13 cellular contexts compared by ENCODE assay signal in the genomic region with DNA sequence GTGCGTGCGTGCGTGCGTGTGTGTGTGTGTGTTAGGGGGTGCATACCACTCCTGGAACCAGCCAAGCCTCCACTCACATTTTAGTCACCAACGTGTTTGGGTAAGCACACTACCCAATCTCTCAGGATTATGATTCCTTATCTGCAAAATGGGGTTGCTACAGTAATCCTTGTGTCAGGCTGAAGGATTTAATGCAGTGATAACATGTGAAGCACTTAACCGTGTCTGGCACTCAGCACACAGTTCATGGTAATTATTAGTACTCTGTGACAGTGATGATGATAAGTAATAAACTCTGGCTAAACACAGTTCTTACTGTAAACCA. TPM values are rescaled to one million over a fixed set of nuclear protein-coding genes. Genes with fewer than 3 reads are reported as not detected.
DNase-seq lines count a peak whose midpoint lies in the region; ATAC-seq and TF ChIP-seq lines count a peak whose summit lies in the region.
"Had no signal": no experiment of that assay in that cellular context is flagged by ENCODE, and none has a peak within 500 bp of the region (broad histone marks: within the 10 kb centered on the region; RNA-seq: fewer than 3 reads in every experiment).

No MANE protein-coding gene starts in this region.

- H3K9ac ChIP-seq in KMS-11, result no peak overlapping the region
- H3K9ac ChIP-seq: BLaER1 treated with 17β-estradiol and CSF1 and Interleukin-3, amounts not matched to agents 10 nM and 100 nM had no signal

- no peaks in the 10 kb centered on the region for H3K9me3 Mint-ChIP-seq in type B pancreatic cell
- H3K9me3 Mint-ChIP-seq in activated CD4-positive, alpha-beta T cell treated with anti-CD3 and anti-CD28 coated beads, Interleukin-2, amount 10 ng/mL, durations not matched to agents 24 days and 14 days, result no peaks in the 10 kb centered on the region

- H3K4me3 ChIP-seq in KMS-11 (IDR thresholded peaks at IDR 0.05; ENCODE audit: insufficient read depth, low read depth, low read length), result no peak overlapping the region
- no peak overlapping the region for H3K4me3 ChIP-seq in fibroblast of villous mesenchyme (ENCODE audit: low read depth, low read length)
- H3K4me3 ChIP-seq: BLaER1 treated with 17β-estradiol and CSF1 and Interleukin-3, amounts not matched to agents 10 nM and 100 nM; SJCRH30 had no signal

- H3K36me3 Mint-ChIP-seq in type B pancreatic cell, result peaks cover 17% of the 10 kb centered on the region
- no peaks in the 10 kb centered on the region for H3K36me3 Mint-ChIP-seq in activated CD4-positive, alpha-beta T cell treated with anti-CD3 and anti-CD28 coated beads, Interleukin-2, amount 10 ng/mL, durations not matched to agents 24 days and 14 days (ENCODE audit: low read depth)

- peak overlapping the region; percentile 82 for H3K27ac Mint-ChIP-seq in type B pancreatic cell
- no peak overlapping the region for H3K27ac Mint-ChIP-seq in activated CD4-positive, alpha-beta T cell treated with anti-CD3 and anti-CD28 coated beads, Interleukin-2, amount 10 ng/mL, durations not matched to agents 24 days and 14 days

- no peaks in the 10 kb centered on the region for H3K27me3 ChIP-seq in KMS-11 (ENCODE audit: insufficient read depth, low read depth)
- H3K27me3 ChIP-seq: BLaER1 treated with 17β-estradiol and CSF1 and Interleukin-3, amounts not matched to agents 10 nM and 100 nM; SJCRH30 had no signal

- peak overlapping the region; percentile 19; the same call in 1 of the 2 replicates for H3K4me2 ChIP-seq in KMS-11

- peak; percentile 92 for DNase-seq in fibroblast of villous mesenchyme (ENCODE audit: low read depth)
- no peak for DNase-seq in type B pancreatic cell (ENCODE audit: extremely low spot score, unreplicated experiment)
- no peak for DNase-seq in activated CD4-positive, alpha-beta T cell treated with anti-CD3 and anti-CD28 coated beads, Interleukin-2, amount 10 ng/mL, durations not matched to agents 24 days and 14 days
- DNase-seq: NCI-H1436 treated with DMSO at 0.1 percent for 48 hours, NCI-H2081 treated with DMSO at 0.1 percent for 48 hours had no signal

- H3K4me1 Mint-ChIP-seq in type B pancreatic cell (ENCODE audit: unreplicated experiment), result peaks cover 24% of the 10 kb centered on the region
- peaks cover 7% of the 10 kb centered on the region for H3K4me1 Mint-ChIP-seq in activated CD4-positive, alpha-beta T cell treated with anti-CD3 and anti-CD28 coated beads, Interleukin-2, amount 10 ng/mL, durations not matched to agents 24 days and 14 days

- no peaks in the 10 kb centered on the region for H3K79me2 ChIP-seq in KMS-11 (ENCODE audit: insufficient read depth, low read depth)

- H2AFZ ChIP-seq in KMS-11 (ENCODE audit: low read depth), result peak overlapping the region; percentile 38; the same call in 1 of the 2 replicates

- no peak for ATAC-seq in GM19324 (IDR thresholded peaks at IDR 0.05; ENCODE audit: low FRiP score, unreplicated experiment)
- ATAC-seq in HG03520 (IDR thresholded peaks at IDR 0.05; ENCODE audit: unreplicated experiment), result no peak

- H3K27me3 Mint-ChIP-seq in type B pancreatic cell, result no peaks in the 10 kb centered on the region
- H3K27me3 Mint-ChIP-seq in activated CD4-positive, alpha-beta T cell treated with anti-CD3 and anti-CD28 coated beads, Interleukin-2, amount 10 ng/mL, durations not matched to agents 24 days and 14 days, result peaks cover 9% of the 10 kb centered on the region

- intact Hi-C loops in activated CD4-positive, alpha-beta T cell treated with anti-CD3 and anti-CD28 coated beads, Interleukin-2, amount 10 ng/mL, durations not matched to agents 24 days and 14 days (cut with micrococcal nuclease), result loop anchor here (1.0 to 5.0 kb wide), 4 partner anchors 145 to 345 kb away; a partner anchor contains a TSS

- peaks cover 10% of the 10 kb centered on the region for H3K4me1 ChIP-seq in KMS-11 (ENCODE audit: low read depth, poor library complexity, severe bottlenecking)
- H3K4me1 ChIP-seq: SJCRH30 had no signal

- H3K36me3 ChIP-seq in KMS-11 (ENCODE audit: insufficient read depth), result no peaks in the 10 kb centered on the region

- no peaks in the 10 kb centered on the region for H4K20me1 ChIP-seq in KMS-11 (ENCODE audit: insufficient read depth)
- H4K20me1 ChIP-seq: BLaER1 treated with 17β-estradiol and CSF1 and Interleukin-3, amounts not matched to agents 10 nM and 100 nM had no signal

- H3K4me3 Mint-ChIP-seq in type B pancreatic cell, result no peak overlapping the region
- H3K4me3 Mint-ChIP-seq in activated CD4-positive, alpha-beta T cell treated with anti-CD3 and anti-CD28 coated beads, Interleukin-2, amount 10 ng/mL, durations not matched to agents 24 days and 14 days, result no peak overlapping the region

- TF ChIP-seq CTCF in KMS-11 (conservative IDR thresholded peaks at IDR 0.05; ENCODE audit: low read depth, low read length) (0 out of 2 replicates have a peak, but pooled peaks have one; percentile 2), VCaP (conservative IDR thresholded peaks at IDR 0.05) (no peak), fibroblast of villous mesenchyme (IDR thresholded peaks at IDR 0.05; ENCODE audit: insufficient read depth, low read depth, low read length) (no peak), type B pancreatic cell (conservative IDR thresholded peaks at IDR 0.05) (no peak)

- H3K27ac ChIP-seq in KMS-11 (no peak overlapping the region), VCaP (peak overlapping the region; percentile 20; the same call in 1 of the 2 replicates)
- H3K27ac ChIP-seq: BLaER1 treated with 17β-estradiol and CSF1 and Interleukin-3, amounts not matched to agents 10 nM and 100 nM; RWPE1; SJCRH30 had no signal

RNA-seq across cellular contexts. Expression of a gene that starts 57.3 kb away (rescaled TPM):
- total RNA-seq in fibroblast of villous mesenchyme, result under 0.01 TPM in 1 of 2 replicates, not detected in the other
- total RNA-seq in type B pancreatic cell (ENCODE audit: low replicate concordance), result not detected in 2 replicates
- total RNA-seq in activated CD4-positive, alpha-beta T cell treated with anti-CD3 and anti-CD28 coated beads, Interleukin-2, amount 10 ng/mL, durations not matched to agents 24 days and 14 days, result not detected in 2 replicates
- total RNA-seq: LHCN-M2, SJCRH30 had no signal

RNA-seq across cellular contexts. Expression of a gene that starts 59.5 kb away (rescaled TPM):
- total RNA-seq in fibroblast of villous mesenchyme (not detected in 2 replicates), type B pancreatic cell (ENCODE audit: low replicate concordance) (not detected in 2 replicates)
- not detected in 2 replicates for total RNA-seq in activated CD4-positive, alpha-beta T cell treated with anti-CD3 and anti-CD28 coated beads, Interleukin-2, amount 10 ng/mL, durations not matched to agents 24 days and 14 days
- total RNA-seq: LHCN-M2, SJCRH30 had no signal
